13 cellular contexts compared by ENCODE assay signal in the genomic region with DNA sequence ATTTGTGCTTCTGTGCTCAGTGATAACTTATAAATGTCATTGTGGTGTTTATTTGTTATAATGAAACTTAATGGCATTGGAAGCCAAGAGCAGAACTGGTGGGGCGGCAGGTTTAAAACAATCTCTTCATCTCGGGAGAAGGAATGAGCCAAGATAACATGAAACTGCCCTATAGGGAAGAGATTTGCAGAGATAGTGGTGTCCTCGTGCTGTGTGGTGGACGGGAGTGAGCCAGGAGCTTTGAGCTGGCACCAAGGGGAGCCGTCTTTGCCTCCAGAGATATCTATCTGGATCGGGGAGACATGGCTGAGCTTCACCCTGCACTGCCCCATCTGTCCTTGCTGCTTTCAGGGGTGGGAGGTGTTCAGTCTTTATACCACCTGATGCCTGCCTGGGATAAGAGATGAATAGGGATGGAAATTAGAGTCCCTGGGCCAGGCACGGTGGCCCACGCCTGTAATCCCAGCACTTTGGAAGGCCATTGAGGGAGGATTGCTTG.
DNase-seq lines count a peak whose midpoint lies in the region; TF ChIP-seq lines count a peak whose summit lies in the region.
"Had no signal": no experiment of that assay in that cellular context is flagged by ENCODE, and none has a peak within 500 bp of the region (broad histone marks: within the 10 kb centered on the region; RNA-seq: fewer than 3 reads in every experiment).

No MANE protein-coding gene starts in this region.

- H3K36me3 Mint-ChIP-seq in brain (no peaks in the 10 kb centered on the region), nephron (ENCODE audit: low read depth) (no peaks in the 10 kb centered on the region)
- H3K36me3 Mint-ChIP-seq: CD14-positive monocyte; CD8-positive, alpha-beta memory T cell had no signal

- peaks cover 24% of the 10 kb centered on the region for H3K4me1 ChIP-seq in BE2C

- H3K27ac Mint-ChIP-seq in brain: peak overlapping the region; percentile 46 to 94 (median 79)
- H3K27ac Mint-ChIP-seq in nephron: peak overlapping the region in 2 of 3 experiments; percentile 20 to 64
- H3K27ac Mint-ChIP-seq: CD14-positive monocyte; CD8-positive, alpha-beta memory T cell had no signal

- peaks cover 3% of the 10 kb centered on the region for H3K27me3 Mint-ChIP-seq in brain
- peaks cover 23% of the 10 kb centered on the region for H3K27me3 Mint-ChIP-seq in nephron (ENCODE audit: low read depth)

- TF ChIP-seq CTCF in BE2C (IDR thresholded peaks at IDR 0.05; ENCODE audit: low read depth, low read length) (no peak), C4-2B (conservative IDR thresholded peaks at IDR 0.05) (no peak), brain (conservative IDR thresholded peaks at IDR 0.05) (no peak), nephron (IDR thresholded peaks at IDR 0.05; ENCODE audit: unreplicated experiment in 3 of 3) (no peak)

- H3K27me3 ChIP-seq in BE2C: no peaks in the 10 kb centered on the region
- H3K27me3 ChIP-seq: SJCRH30 had no signal

- peaks cover 0 to 3% (median 0%) of the 10 kb centered on the region in 5 experiments for H3K9me3 Mint-ChIP-seq in brain
- no peaks in the 10 kb centered on the region for H3K9me3 Mint-ChIP-seq in nephron

- H3K27ac ChIP-seq in C4-2B: peak overlapping the region; percentile 58
- H3K27ac ChIP-seq: SJCRH30 had no signal

- H3K9me3 ChIP-seq in BE2C: no peaks in the 10 kb centered on the region
- H3K9me3 ChIP-seq: SJCRH30 had no signal

- H3K4me1 Mint-ChIP-seq in brain (peaks cover 79% of the 10 kb centered on the region), nephron (peaks cover 32% of the 10 kb centered on the region)
- H3K4me1 Mint-ChIP-seq: CD14-positive monocyte; CD8-positive, alpha-beta memory T cell had no signal

- no peak for DNase-seq in BE2C
- no peak for DNase-seq in T-helper 2 cell
- no peak for DNase-seq in germinal center (ENCODE audit: low spot score)
- DNase-seq in putamen (ENCODE audit: low spot score): no peak
- DNase-seq: CD8-positive, alpha-beta memory T cell; NCI-H1436; NCI-H187; T-helper 1 cell had no signal

- H3K36me3 ChIP-seq in BE2C: no peaks in the 10 kb centered on the region
- H3K36me3 ChIP-seq: SJCRH30 had no signal

- peak overlapping the region in 3 of 5 experiments; percentile 4 to 72 (median 64) for H3K4me3 Mint-ChIP-seq in brain
- H3K4me3 Mint-ChIP-seq in nephron: peak overlapping the region in 1 of 3 experiments; percentile 22
- H3K4me3 Mint-ChIP-seq: CD14-positive monocyte; CD8-positive, alpha-beta memory T cell had no signal

- peak overlapping the region; percentile 28 for H3K4me3 ChIP-seq in BE2C (ENCODE audit: low read depth, low read length)
- H3K4me3 ChIP-seq: SJCRH30 had no signal
